Comparison of ENCODE assay signal across 14 cellular contexts in the genomic region with DNA sequence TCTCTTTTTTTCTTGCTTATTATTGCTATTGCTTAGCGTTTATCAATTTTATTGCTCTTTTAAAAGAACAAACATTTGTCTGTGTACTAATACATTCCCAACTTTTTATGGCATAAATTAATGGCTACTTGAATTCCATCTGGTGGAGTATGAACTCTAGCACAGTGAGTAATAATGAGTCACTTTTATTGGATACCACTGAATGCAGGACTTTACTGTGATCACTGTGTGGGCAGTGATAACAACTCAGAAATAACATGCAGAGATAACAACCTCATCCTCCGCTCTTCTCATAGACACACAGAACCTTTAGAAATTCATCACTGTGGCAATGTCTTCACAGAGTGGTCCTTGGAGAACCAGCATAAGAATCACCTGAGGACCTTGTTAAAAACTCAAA.
DNase-seq lines count a peak whose midpoint lies in the region; TF ChIP-seq lines count a peak whose summit lies in the region.
"Had no signal": no experiment of that assay in that cellular context is flagged by ENCODE, and none has a peak within 500 bp of the region (broad histone marks: within the 10 kb centered on the region; RNA-seq: fewer than 3 reads in every experiment).

No MANE protein-coding gene starts in this region.

- no peak for TF ChIP-seq CTCF in AG10803 (conservative IDR thresholded peaks at IDR 0.05; ENCODE audit: low read length)
- TF ChIP-seq CTCF in dorsolateral prefrontal cortex (IDR thresholded peaks at IDR 0.05 in 54 of 56, conservative IDR thresholded peaks at IDR 0.05 in 2 of 56; ENCODE audit: low read depth in 1 of 56, partially characterized antibody in 56 of 56), result no peak

- intact Hi-C loops in dorsolateral prefrontal cortex (cut with DNase I), result no loop called here

- H3K27ac ChIP-seq in dorsolateral prefrontal cortex, result no peak overlapping the region
- H3K27ac ChIP-seq: coronary artery, heart right ventricle, thyroid gland had no signal

- in situ Hi-C loops in KBM-7 (cut with MboI; ENCODE audit: low pct_unique_long_range_greater_than_20kb, low sequenced_read_pairs), result no loop called here

- H3K27me3 ChIP-seq in dorsolateral prefrontal cortex, result peaks cover 0 to 3% (median 0%) of the 10 kb centered on the region in 45 donors
- H3K27me3 ChIP-seq: thyroid gland had no signal

- peak; percentile 79 for DNase-seq in AG10803 (ENCODE audit: low read depth)
- DNase-seq in LHCN-M2 (ENCODE audit: low read depth), result peak; percentile 90
- peak; percentile 33 for DNase-seq in brain pericyte (ENCODE audit: low read depth, low spot score)
- DNase-seq in kidney glomerular epithelial cell (lab: John Stamatoyannopoulos, UW), result peak; percentile 88
- no peak for DNase-seq in NCI-H446 treated with DMSO at 0.1 percent for 48 hours (lab: John Stamatoyannopoulos, UW)
- DNase-seq in KBM-7, result no peak
- DNase-seq in dorsolateral prefrontal cortex, result no peak
- no peak for DNase-seq in NCI-H1417 treated with DMSO at 0.1 percent for 48 hours (lab: John Stamatoyannopoulos, UW)
- DNase-seq: activated CD4-positive, alpha-beta T cell treated with anti-CD3 and anti-CD28 coated beads for 36 hours; CD4-positive, CD25-positive, alpha-beta regulatory T cell; heart right ventricle; NCI-H524 treated with DMSO at 0.1 percent for 48 hours; thyroid gland had no signal

- H3K4me3 ChIP-seq in AG10803 (ENCODE audit: low read length) (no peak overlapping the region), dorsolateral prefrontal cortex (no peak overlapping the region)
- H3K4me3 ChIP-seq: coronary artery, heart right ventricle, thyroid gland had no signal

Comparison
In these comparisons a context has a peak if more than half of its experiments do, and no peak if none do; other contexts are left out.
1. DNase-seq: peak in AG10803 (single experiment), LHCN-M2 (single experiment), brain pericyte (single experiment) and kidney glomerular epithelial cell (single experiment); none in NCI-H446 treated with DMSO at 0.1 percent for 48 hours (single experiment), KBM-7 (single experiment), dorsolateral prefrontal cortex (0 of 10) and NCI-H1417 treated with DMSO at 0.1 percent for 48 hours (single experiment).